10 cellular contexts compared by ENCODE assay signal in the genomic region with DNA sequence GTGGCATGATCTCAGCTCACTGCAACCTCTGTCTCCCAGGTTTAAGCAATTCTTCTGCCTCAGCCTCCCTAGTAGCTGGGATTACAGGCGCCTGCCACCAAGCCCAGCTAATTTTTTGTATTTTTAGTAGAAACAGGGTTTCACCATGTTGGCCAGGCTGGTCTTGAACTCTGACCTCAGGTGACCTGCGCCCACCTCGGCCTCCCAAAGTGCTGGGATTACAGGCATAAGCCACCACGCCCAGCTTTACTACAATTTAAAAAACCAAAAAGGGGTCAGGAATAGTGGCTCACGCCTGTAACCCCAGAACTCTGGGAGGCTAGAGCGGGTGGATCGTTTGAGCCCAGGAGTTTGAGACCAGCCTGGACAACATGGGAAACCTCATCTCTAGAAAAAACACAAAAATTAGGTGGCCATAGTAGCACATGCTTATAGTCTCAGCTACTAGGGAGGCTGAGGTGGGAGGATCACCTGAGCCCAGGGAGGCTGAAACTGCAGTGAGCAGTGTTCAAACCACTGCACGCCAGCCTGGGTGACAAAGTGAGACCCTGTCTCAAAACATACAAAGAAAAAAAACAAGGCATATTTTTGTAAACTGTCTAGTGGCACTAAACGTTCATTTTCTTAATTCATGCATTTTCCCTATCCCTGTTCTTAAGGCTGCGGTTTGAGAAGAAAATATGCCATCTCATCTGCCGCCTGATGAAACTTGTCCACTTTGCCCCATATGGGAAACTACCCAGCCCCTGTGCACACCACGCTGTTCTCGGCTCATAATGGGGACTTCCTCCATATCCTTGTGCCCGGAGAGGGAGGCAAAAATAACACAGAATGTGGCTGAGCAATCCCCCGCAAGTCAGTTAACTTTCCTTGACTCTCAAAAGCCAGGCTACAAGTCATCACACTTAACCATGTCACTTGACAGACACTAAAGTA. TPM values are rescaled to one million over a fixed set of nuclear protein-coding genes. Genes with fewer than 3 reads are reported as not detected.
A peak's percentile ranks its signal among the peaks of the same experiment; 100 is the strongest.
DNase-seq lines count a peak whose midpoint lies in the region; FAIRE-seq and TF ChIP-seq lines count a peak whose summit lies in the region.
"Had no signal": no experiment of that assay in that cellular context is flagged by ENCODE, and none has a peak within 500 bp of the region (broad histone marks: within the 10 kb centered on the region; RNA-seq: fewer than 3 reads in every experiment).

No MANE protein-coding gene starts in this region.

- TF ChIP-seq POLR2A in GM12892 (IDR thresholded peaks at IDR 0.05; ENCODE audit: low read depth, low read length), result no peak

- H3K36me3 ChIP-seq in effector memory CD4-positive, alpha-beta T cell (ENCODE audit: control insufficient read depth, insufficient read depth, low read length), result peaks cover 9% of the 10 kb centered on the region
- peaks cover 0 to 6% of the 10 kb centered on the region in 2 donors for H3K36me3 ChIP-seq in small intestine (ENCODE audit: control insufficient read depth in 2 of 2, insufficient read depth in 2 of 2, low read length in 2 of 2)

- no peaks in the 10 kb centered on the region for H3K9me3 ChIP-seq in effector memory CD4-positive, alpha-beta T cell (ENCODE audit: control insufficient read depth, low read length)
- no peaks in the 10 kb centered on the region for H3K9me3 ChIP-seq in small intestine (ENCODE audit: control insufficient read depth, low read depth)

- DNase-seq in GM12892 (ENCODE audit: insufficient read length), result no peak
- peak; percentile 17 for DNase-seq in T follicular helper cell (ENCODE audit: low read depth)
- DNase-seq in effector memory CD4-positive, alpha-beta T cell, result peak; percentile 32 to 38 (median 36)
- no peak for DNase-seq in NCI-H774 (lab: John Stamatoyannopoulos, UW)
- no peak for DNase-seq in small intestine
- no peak for DNase-seq in dermis blood vessel endothelial cell
- DNase-seq in NCI-H187 treated with DMSO at 0.1 percent for 48 hours (lab: John Stamatoyannopoulos, UW), result no peak
- DNase-seq: left colon, NCI-H69 had no signal

- peak overlapping the region; percentile 60 for H3K27ac ChIP-seq in effector memory CD4-positive, alpha-beta T cell (ENCODE audit: insufficient read depth, low read length, poor library complexity, severe bottlenecking)
- H3K27ac ChIP-seq in skin epidermis, result peak overlapping the region in 17 of 21 experiments; percentile 8 to 83 (median 49)
- no peak overlapping the region for H3K27ac ChIP-seq in small intestine (ENCODE audit: low read depth in 1 of 2, low read length in 1 of 2)

- H3K4me1 ChIP-seq in effector memory CD4-positive, alpha-beta T cell (ENCODE audit: control insufficient read depth, insufficient read depth, low read length, poor library complexity, severe bottlenecking), result peaks cover 34% of the 10 kb centered on the region
- no peaks in the 10 kb centered on the region for H3K4me1 ChIP-seq in small intestine (ENCODE audit: control insufficient read depth in 2 of 2, insufficient read depth in 1 of 2, low read depth in 1 of 2, low read length in 1 of 2)

- H3K4me3 ChIP-seq in effector memory CD4-positive, alpha-beta T cell (ENCODE audit: insufficient read depth, low read depth, low read length, poor library complexity, severe bottlenecking), result no peak overlapping the region
- peak overlapping the region in 3 of 7 experiments; percentile 2 to 7 (median 5) for H3K4me3 ChIP-seq in skin epidermis
- H3K4me3 ChIP-seq in small intestine (ENCODE audit: low read depth in 1 of 2, low read length in 2 of 2), result no peak overlapping the region

- 74 to 81% (median 76%) methylated on average over 15 of the region's 15 CpGs for WGBS in small intestine, 3 donors

- no peaks in the 10 kb centered on the region for H3K27me3 ChIP-seq in effector memory CD4-positive, alpha-beta T cell (replicated peaks; ENCODE audit: control insufficient read depth, insufficient read depth, low read length, poor library complexity, severe bottlenecking)
- H3K27me3 ChIP-seq in small intestine (ENCODE audit: control insufficient read depth in 2 of 2, insufficient read depth in 2 of 2, low read length in 2 of 2), result no peaks in the 10 kb centered on the region

- FAIRE-seq in GM12892 (lab: Jason Lieb, UNC) (peak; percentile 74), small intestine (lab: Jason Lieb, UNC) (no peak)

RNA-seq across cellular contexts. Expression of a gene that starts 4.3 kb away (rescaled TPM):
- 13.6 TPM for polyA plus RNA-seq in GM12892 (2012; ENCODE audit: missing spikeins)
- 1 to 10 TPM in 2 of 3 donors, under 1 TPM in 1; 0.45 to 5.1 (median 2.7) TPM for polyA plus RNA-seq in small intestine
- 3.8 and 4.1 TPM in 2 replicates for total RNA-seq in dermis blood vessel endothelial cell

RNA-seq across cellular contexts. Expression of a gene that starts 25.7 kb away (rescaled TPM):
- polyA plus RNA-seq in GM12892 (2012; ENCODE audit: missing spikeins), result 27.1 TPM
- polyA plus RNA-seq in small intestine, result 10 to 100 TPM; 25.0 to 51.4 (median 33.2) TPM
- total RNA-seq in dermis blood vessel endothelial cell, result 11.3 and 14.0 TPM in 2 replicates

RNA-seq across cellular contexts. Expression of a gene that starts 48.3 kb away (rescaled TPM):
- 28.7 TPM for polyA plus RNA-seq in GM12892 (2012; ENCODE audit: missing spikeins)
- polyA plus RNA-seq in small intestine, result 10 to 100 TPM; 14.3 to 21.8 (median 15.4) TPM
- 36.6 and 56.2 TPM in 2 replicates for total RNA-seq in dermis blood vessel endothelial cell

Comparison
In these comparisons a context has a peak if more than half of its experiments do, and no peak if none do; other contexts are left out.
1. DNase-seq: peak in T follicular helper cell (single experiment) and effector memory CD4-positive, alpha-beta T cell (3 of 3); none in GM12892 (single experiment), NCI-H774 (single experiment), small intestine (single experiment), dermis blood vessel endothelial cell (single experiment) and NCI-H187 treated with DMSO at 0.1 percent for 48 hours (single experiment).
2. H3K27ac ChIP-seq: peak in effector memory CD4-positive, alpha-beta T cell (single experiment) and skin epidermis (17 of 21); none in small intestine (0 of 2).